1 cellular context compared by ENCODE assay signal in the genomic region with DNA sequence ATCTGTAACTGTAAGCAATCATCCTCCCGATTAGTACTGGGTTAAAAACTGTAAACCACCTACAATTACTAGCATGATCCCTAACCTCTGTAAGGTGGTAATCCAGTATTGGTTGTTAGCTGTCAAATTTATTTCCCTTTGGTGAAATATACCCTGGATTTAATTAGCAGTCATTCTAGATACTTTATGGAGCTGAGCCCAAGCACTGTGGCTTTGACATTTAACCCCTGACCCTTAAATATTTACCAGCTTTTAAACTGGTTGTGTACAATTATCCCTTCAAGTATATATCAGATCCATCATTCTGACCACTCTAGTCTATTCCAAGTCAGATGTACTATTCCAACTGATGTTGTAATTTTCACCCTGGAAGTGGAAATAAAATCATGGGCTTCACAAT.
A peak's percentile ranks its signal among the peaks of the same experiment; 100 is the strongest.
TF ChIP-seq lines count a peak whose summit lies in the region.

No MANE protein-coding gene starts in this region.

TF ChIP-seq in HEK293, 187 proteins besides CTCF, POLR2A, EP300 and RAD21 (continued from another document and continues in another):
- TF ChIP-seq, protein P1, sequence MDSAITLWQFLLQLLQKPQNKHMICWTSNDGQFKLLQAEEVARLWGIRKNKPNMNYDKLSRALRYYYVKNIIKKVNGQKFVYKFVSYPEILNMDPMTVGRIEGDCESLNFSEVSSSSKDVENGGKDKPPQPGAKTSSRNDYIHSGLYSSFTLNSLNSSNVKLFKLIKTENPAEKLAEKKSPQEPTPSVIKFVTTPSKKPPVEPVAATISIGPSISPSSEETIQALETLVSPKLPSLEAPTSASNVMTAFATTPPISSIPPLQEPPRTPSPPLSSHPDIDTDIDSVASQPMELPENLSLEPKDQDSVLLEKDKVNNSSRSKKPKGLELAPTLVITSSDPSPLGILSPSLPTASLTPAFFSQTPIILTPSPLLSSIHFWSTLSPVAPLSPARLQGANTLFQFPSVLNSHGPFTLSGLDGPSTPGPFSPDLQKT (IDR thresholded peaks at IDR 0.05; ENCODE audit: borderline replicate concordance, low read depth, low read length), result no peak
- peak; percentile 80 for TF ChIP-seq IKZF3 (tag by site-specific recombination; IDR thresholded peaks at IDR 0.05)
- TF ChIP-seq, protein P2, sequence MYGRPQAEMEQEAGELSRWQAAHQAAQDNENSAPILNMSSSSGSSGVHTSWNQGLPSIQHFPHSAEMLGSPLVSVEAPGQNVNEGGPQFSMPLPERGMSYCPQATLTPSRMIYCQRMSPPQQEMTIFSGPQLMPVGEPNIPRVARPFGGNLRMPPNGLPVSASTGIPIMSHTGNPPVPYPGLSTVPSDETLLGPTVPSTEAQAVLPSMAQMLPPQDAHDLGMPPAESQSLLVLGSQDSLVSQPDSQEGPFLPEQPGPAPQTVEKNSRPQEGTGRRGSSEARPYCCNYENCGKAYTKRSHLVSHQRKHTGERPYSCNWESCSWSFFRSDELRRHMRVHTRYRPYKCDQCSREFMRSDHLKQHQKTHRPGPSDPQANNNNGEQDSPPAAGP (tag by site-specific recombination; IDR thresholded peaks at IDR 0.05), result no peak
- TF ChIP-seq RBAK (tag by site-specific recombination; IDR thresholded peaks at IDR 0.05), result no peak
- no peak for TF ChIP-seq ZNF664 (tag by site-specific recombination; IDR thresholded peaks at IDR 0.05)
- peak; percentile 95 for TF ChIP-seq ZNF843 (tag by site-specific recombination; IDR thresholded peaks at IDR 0.05)
- no peak for TF ChIP-seq ZNF132 (tag by site-specific recombination; IDR thresholded peaks at IDR 0.05; ENCODE audit: borderline replicate concordance)
- no peak for TF ChIP-seq ZFP41 (tag by site-specific recombination; IDR thresholded peaks at IDR 0.05; ENCODE audit: borderline replicate concordance)
- TF ChIP-seq ZNF658 (tag by site-specific recombination; IDR thresholded peaks at IDR 0.05), result no peak
- no peak for TF ChIP-seq ZNF623 (tag by site-specific recombination; IDR thresholded peaks at IDR 0.05)
- TF ChIP-seq ZNF155 (tag by site-specific recombination; IDR thresholded peaks at IDR 0.05), result no peak
- TF ChIP-seq, protein P3, sequence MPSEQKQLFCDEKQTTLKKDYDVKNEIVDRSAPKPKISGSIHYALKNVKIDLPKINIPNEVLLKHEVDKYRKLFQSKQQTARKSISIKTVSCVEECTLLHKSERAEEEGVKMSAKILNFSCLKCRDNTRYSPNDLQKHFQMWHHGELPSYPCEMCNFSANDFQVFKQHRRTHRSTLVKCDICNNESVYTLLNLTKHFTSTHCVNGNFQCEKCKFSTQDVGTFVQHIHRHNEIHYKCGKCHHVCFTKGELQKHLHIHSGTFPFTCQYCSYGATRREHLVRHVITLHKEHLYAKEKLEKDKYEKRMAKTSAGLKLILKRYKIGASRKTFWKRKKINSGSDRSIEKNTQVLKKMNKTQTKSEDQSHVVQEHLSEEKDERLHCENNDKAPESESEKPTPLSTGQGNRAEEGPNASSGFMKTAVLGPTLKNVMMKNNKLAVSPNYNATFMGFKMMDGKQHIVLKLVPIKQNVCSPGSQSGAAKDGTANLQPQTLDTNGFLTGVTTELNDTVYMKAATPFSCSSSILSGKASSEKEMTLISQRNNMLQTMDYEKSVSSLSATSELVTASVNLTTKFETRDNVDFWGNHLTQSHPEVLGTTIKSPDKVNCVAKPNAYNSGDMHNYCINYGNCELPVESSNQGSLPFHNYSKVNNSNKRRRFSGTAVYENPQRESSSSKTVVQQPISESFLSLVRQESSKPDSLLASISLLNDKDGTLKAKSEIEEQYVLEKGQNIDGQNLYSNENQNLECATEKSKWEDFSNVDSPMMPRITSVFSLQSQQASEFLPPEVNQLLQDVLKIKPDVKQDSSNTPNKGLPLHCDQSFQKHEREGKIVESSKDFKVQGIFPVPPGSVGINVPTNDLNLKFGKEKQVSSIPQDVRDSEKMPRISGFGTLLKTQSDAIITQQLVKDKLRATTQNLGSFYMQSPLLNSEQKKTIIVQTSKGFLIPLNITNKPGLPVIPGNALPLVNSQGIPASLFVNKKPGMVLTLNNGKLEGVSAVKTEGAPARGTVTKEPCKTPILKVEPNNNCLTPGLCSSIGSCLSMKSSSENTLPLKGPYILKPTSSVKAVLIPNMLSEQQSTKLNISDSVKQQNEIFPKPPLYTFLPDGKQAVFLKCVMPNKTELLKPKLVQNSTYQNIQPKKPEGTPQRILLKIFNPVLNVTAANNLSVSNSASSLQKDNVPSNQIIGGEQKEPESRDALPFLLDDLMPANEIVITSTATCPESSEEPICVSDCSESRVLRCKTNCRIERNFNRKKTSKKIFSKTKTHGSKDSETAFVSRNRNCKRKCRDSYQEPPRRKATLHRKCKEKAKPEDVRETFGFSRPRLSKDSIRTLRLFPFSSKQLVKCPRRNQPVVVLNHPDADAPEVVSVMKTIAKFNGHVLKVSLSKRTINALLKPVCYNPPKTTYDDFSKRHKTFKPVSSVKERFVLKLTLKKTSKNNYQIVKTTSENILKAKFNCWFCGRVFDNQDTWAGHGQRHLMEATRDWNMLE (tag by site-specific recombination; conservative IDR thresholded peaks at IDR 0.05; ENCODE audit: low read depth), result no peak
- TF ChIP-seq KLF9 (tag by site-specific recombination; IDR thresholded peaks at IDR 0.05; ENCODE audit: low read depth), result no peak
- TF ChIP-seq ZNF560 (tag by site-specific recombination; IDR thresholded peaks at IDR 0.05; ENCODE audit: borderline replicate concordance), result no peak
- TF ChIP-seq, protein P4, sequence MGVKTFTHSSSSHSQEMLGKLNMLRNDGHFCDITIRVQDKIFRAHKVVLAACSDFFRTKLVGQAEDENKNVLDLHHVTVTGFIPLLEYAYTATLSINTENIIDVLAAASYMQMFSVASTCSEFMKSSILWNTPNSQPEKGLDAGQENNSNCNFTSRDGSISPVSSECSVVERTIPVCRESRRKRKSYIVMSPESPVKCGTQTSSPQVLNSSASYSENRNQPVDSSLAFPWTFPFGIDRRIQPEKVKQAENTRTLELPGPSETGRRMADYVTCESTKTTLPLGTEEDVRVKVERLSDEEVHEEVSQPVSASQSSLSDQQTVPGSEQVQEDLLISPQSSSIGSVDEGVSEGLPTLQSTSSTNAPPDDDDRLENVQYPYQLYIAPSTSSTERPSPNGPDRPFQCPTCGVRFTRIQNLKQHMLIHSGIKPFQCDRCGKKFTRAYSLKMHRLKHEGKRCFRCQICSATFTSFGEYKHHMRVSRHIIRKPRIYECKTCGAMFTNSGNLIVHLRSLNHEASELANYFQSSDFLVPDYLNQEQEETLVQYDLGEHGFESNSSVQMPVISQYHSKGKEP (tag by site-specific recombination; IDR thresholded peaks at IDR 0.05), result peak; percentile 62; the same call in 1 of the 2 replicates
- TF ChIP-seq ZNF292 (tag by site-specific recombination; IDR thresholded peaks at IDR 0.05; ENCODE audit: borderline replicate concordance, low read depth), result no peak
- TF ChIP-seq ZNF423 (tag by site-specific recombination; IDR thresholded peaks at IDR 0.05), result no peak
- TF ChIP-seq ZNF169 (tag by site-specific recombination; IDR thresholded peaks at IDR 0.05), result no peak
- TF ChIP-seq ZNF10 (tag by site-specific recombination; IDR thresholded peaks at IDR 0.05), result no peak
- TF ChIP-seq, protein P5, sequence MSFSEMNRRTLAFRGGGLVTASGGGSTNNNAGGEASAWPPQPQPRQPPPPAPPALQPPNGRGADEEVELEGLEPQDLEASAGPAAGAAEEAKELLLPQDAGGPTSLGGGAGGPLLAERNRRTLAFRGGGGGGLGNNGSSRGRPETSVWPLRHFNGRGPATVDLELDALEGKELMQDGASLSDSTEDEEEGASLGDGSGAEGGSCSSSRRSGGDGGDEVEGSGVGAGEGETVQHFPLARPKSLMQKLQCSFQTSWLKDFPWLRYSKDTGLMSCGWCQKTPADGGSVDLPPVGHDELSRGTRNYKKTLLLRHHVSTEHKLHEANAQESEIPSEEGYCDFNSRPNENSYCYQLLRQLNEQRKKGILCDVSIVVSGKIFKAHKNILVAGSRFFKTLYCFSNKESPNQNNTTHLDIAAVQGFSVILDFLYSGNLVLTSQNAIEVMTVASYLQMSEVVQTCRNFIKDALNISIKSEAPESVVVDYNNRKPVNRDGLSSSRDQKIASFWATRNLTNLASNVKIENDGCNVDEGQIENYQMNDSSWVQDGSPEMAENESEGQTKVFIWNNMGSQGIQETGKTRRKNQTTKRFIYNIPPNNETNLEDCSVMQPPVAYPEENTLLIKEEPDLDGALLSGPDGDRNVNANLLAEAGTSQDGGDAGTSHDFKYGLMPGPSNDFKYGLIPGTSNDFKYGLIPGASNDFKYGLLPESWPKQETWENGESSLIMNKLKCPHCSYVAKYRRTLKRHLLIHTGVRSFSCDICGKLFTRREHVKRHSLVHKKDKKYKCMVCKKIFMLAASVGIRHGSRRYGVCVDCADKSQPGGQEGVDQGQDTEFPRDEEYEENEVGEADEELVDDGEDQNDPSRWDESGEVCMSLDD (tag by site-specific recombination; IDR thresholded peaks at IDR 0.05), result no peak
- TF ChIP-seq ZNF24 (tag by site-specific recombination; IDR thresholded peaks at IDR 0.05), result peak; percentile 77
- no peak for TF ChIP-seq ZNF140 (tag by site-specific recombination; IDR thresholded peaks at IDR 0.05)
- TF ChIP-seq, protein P6, sequence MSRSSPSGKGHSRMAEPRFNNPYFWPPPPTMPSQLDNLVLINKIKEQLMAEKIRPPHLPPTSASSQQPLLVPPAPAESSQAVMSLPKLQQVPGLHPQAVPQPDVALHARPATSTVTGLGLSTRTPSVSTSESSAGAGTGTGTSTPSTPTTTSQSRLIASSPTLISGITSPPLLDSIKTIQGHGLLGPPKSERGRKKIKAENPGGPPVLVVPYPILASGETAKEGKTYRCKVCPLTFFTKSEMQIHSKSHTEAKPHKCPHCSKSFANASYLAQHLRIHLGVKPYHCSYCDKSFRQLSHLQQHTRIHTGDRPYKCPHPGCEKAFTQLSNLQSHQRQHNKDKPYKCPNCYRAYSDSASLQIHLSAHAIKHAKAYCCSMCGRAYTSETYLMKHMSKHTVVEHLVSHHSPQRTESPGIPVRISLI (tag by site-specific recombination; IDR thresholded peaks at IDR 0.05), result no peak
- TF ChIP-seq ZNF416 (tag by site-specific recombination; IDR thresholded peaks at IDR 0.05), result no peak
- no peak for TF ChIP-seq ZSCAN16 (tag by site-specific recombination; IDR thresholded peaks at IDR 0.05)
- no peak for TF ChIP-seq ZNF175 (tag by site-specific recombination; IDR thresholded peaks at IDR 0.05)
- no peak for TF ChIP-seq ZFP3 (tag by site-specific recombination; IDR thresholded peaks at IDR 0.05; ENCODE audit: low read depth)
- peak; percentile 68 for TF ChIP-seq ZBTB48 (tag by site-specific recombination; IDR thresholded peaks at IDR 0.05)
- TF ChIP-seq, protein P7, sequence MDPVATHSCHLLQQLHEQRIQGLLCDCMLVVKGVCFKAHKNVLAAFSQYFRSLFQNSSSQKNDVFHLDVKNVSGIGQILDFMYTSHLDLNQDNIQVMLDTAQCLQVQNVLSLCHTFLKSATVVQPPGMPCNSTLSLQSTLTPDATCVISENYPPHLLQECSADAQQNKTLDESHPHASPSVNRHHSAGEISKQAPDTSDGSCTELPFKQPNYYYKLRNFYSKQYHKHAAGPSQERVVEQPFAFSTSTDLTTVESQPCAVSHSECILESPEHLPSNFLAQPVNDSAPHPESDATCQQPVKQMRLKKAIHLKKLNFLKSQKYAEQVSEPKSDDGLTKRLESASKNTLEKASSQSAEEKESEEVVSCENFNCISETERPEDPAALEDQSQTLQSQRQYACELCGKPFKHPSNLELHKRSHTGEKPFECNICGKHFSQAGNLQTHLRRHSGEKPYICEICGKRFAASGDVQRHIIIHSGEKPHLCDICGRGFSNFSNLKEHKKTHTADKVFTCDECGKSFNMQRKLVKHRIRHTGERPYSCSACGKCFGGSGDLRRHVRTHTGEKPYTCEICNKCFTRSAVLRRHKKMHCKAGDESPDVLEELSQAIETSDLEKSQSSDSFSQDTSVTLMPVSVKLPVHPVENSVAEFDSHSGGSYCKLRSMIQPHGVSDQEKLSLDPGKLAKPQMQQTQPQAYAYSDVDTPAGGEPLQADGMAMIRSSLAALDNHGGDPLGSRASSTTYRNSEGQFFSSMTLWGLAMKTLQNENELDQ (tag by site-specific recombination; IDR thresholded peaks at IDR 0.05; ENCODE audit: low read depth), result no peak
- peak; percentile 22 for TF ChIP-seq ZXDB (tag by site-specific recombination; IDR thresholded peaks at IDR 0.05)
- TF ChIP-seq ZNF394 (tag by site-specific recombination; IDR thresholded peaks at IDR 0.05; ENCODE audit: borderline replicate concordance), result 0 out of 2 replicates have a peak, but pooled peaks have one; percentile 27
- no peak for TF ChIP-seq ZNF558 (tag by site-specific recombination; IDR thresholded peaks at IDR 0.05)
- no peak for TF ChIP-seq ZNF121 (tag by site-specific recombination; IDR thresholded peaks at IDR 0.05)
- no peak for TF ChIP-seq ZNF138 (tag by site-specific recombination; IDR thresholded peaks at IDR 0.05; ENCODE audit: borderline replicate concordance)
- TF ChIP-seq, protein P8, sequence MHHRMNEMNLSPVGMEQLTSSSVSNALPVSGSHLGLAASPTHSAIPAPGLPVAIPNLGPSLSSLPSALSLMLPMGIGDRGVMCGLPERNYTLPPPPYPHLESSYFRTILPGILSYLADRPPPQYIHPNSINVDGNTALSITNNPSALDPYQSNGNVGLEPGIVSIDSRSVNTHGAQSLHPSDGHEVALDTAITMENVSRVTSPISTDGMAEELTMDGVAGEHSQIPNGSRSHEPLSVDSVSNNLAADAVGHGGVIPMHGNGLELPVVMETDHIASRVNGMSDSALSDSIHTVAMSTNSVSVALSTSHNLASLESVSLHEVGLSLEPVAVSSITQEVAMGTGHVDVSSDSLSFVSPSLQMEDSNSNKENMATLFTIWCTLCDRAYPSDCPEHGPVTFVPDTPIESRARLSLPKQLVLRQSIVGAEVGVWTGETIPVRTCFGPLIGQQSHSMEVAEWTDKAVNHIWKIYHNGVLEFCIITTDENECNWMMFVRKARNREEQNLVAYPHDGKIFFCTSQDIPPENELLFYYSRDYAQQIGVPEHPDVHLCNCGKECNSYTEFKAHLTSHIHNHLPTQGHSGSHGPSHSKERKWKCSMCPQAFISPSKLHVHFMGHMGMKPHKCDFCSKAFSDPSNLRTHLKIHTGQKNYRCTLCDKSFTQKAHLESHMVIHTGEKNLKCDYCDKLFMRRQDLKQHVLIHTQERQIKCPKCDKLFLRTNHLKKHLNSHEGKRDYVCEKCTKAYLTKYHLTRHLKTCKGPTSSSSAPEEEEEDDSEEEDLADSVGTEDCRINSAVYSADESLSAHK (tag by site-specific recombination; IDR thresholded peaks at IDR 0.05), result peak; percentile 88
- no peak for TF ChIP-seq ZNF571 (tag by site-specific recombination; IDR thresholded peaks at IDR 0.05)
- peak; percentile 66; the same call in 1 of the 2 replicates for TF ChIP-seq SCRT2 (tag by site-specific recombination; IDR thresholded peaks at IDR 0.05)
- 0 out of 2 replicates have a peak, but pooled peaks have one; percentile 13 for TF ChIP-seq ZNF184 (tag by site-specific recombination; IDR thresholded peaks at IDR 0.05)
- TF ChIP-seq ZNF707 (tag by site-specific recombination; IDR thresholded peaks at IDR 0.05), result no peak
- TF ChIP-seq ZNF426 (tag by site-specific recombination; IDR thresholded peaks at IDR 0.05), result no peak
- no peak for TF ChIP-seq ZNF585B (tag by site-specific recombination; IDR thresholded peaks at IDR 0.05)
- TF ChIP-seq SETDB1 (IDR thresholded peaks at IDR 0.05; ENCODE audit: insufficient read length, low read length), result no peak
